Comparison of ENCODE assay signal across 10 cellular contexts in the genomic region with DNA sequence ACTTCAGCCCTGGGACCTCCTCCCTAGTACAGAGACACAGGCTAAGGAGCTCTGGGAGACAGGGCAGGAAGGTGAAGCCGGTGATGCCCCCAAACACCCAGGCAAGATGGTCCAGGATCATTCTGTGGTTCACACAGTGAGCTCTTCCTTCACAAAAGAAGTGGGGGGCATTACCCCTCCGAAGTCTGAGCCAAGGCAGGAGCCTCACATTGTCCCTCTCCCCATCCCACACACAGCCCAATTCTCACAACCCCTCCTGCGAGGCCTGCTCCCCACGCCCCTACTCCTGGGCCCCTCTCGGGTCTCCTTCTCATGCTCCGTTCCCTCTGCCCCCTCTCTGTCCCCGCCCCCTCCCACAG. TPM values are rescaled to one million over a fixed set of nuclear protein-coding genes. Genes with fewer than 3 reads are reported as not detected.
DNase-seq lines count a peak whose midpoint lies in the region; ATAC-seq and TF ChIP-seq lines count a peak whose summit lies in the region.
"Had no signal": no experiment of that assay in that cellular context is flagged by ENCODE, and none has a peak within 500 bp of the region (broad histone marks: within the 10 kb centered on the region; RNA-seq: fewer than 3 reads in every experiment).

No MANE protein-coding gene starts in this region.

- no peak for TF ChIP-seq CTCF in Peyer's patch (IDR thresholded peaks at IDR 0.05)
- TF ChIP-seq CTCF in esophagus muscularis mucosa (IDR thresholded peaks at IDR 0.05): no peak
- TF ChIP-seq CTCF in retinal pigment epithelial cell (conservative IDR thresholded peaks at IDR 0.05; ENCODE audit: low read depth, low read length): no peak

- H3K36me3 ChIP-seq in Peyer's patch: peaks cover 0 to 17% (median 0%) of the 10 kb centered on the region in 3 donors
- H3K36me3 ChIP-seq in esophagus muscularis mucosa: peaks cover 0 to 24% (median 6%) of the 10 kb centered on the region in 4 donors
- H3K36me3 ChIP-seq: right lobe of liver had no signal

- H3K27ac ChIP-seq in Peyer's patch: peak overlapping the region; percentile 15 to 78 (median 58)
- H3K27ac ChIP-seq in esophagus muscularis mucosa (replicated peaks in 1 of 4): peak overlapping the region; percentile 98 to 100 (median 99)

- H3K27me3 ChIP-seq in Peyer's patch (no peaks in the 10 kb centered on the region), esophagus muscularis mucosa (no peaks in the 10 kb centered on the region)
- H3K27me3 ChIP-seq: right lobe of liver had no signal

- WGBS in esophagus muscularis mucosa: 20% methylated on average over 5 of the region's 7 CpGs

- DNase-seq in Peyer's patch (no peak), esophagus muscularis mucosa (ENCODE audit: extremely low spot score) (no peak), retinal pigment epithelial cell (ENCODE audit: low read depth) (no peak), SW480 (ENCODE audit: low spot score) (no peak)
- DNase-seq: cerebellar nuclear complex, right lobe of liver had no signal

- peaks cover 9 to 92% (median 73%) of the 10 kb centered on the region in 4 donors for H3K4me1 ChIP-seq in Peyer's patch
- peaks cover 95 to 100% (median 100%) of the 10 kb centered on the region in 4 donors for H3K4me1 ChIP-seq in esophagus muscularis mucosa

- intact Hi-C loops in esophagus muscularis mucosa (cut with DNase I): loop anchor here (10.0 kb wide), 1 partner anchor 105 kb away; a partner anchor contains a TSS

- TF ChIP-seq POLR2A in Peyer's patch (IDR thresholded peaks at IDR 0.05): no peak
- no peak for TF ChIP-seq POLR2A in esophagus muscularis mucosa (IDR thresholded peaks at IDR 0.05; ENCODE audit: low read depth)

- H3K4me3 ChIP-seq in GM08714 (ENCODE audit: low read length) (peak overlapping the region; percentile 47; the same call in 1 of the 2 replicates), Peyer's patch (peak overlapping the region in 2 of 4 donors; percentile 16 to 20), esophagus muscularis mucosa (peak overlapping the region; percentile 30 to 42 (median 40)), retinal pigment epithelial cell (ENCODE audit: low read length) (peak overlapping the region; percentile 17)
- H3K4me3 ChIP-seq: right lobe of liver had no signal

- no peak for ATAC-seq in GM19035 (IDR thresholded peaks at IDR 0.05; ENCODE audit: unreplicated experiment)
- no peak for ATAC-seq in activated CD4-positive, CD25-positive, alpha-beta regulatory T cell treated with anti-CD3 and anti-CD28 coated beads, Interleukin-2, amount 50 U/mL, for 24 hours
- ATAC-seq in HG02884 (IDR thresholded peaks at IDR 0.05; ENCODE audit: unreplicated experiment): no peak

- TF ChIP-seq EP300 in esophagus muscularis mucosa (IDR thresholded peaks at IDR 0.05): no peak

- H3K9me3 ChIP-seq in Peyer's patch (no peaks in the 10 kb centered on the region), esophagus muscularis mucosa (no peaks in the 10 kb centered on the region)
- H3K9me3 ChIP-seq: right lobe of liver had no signal

RNA-seq across cellular contexts. Expression of a gene that starts 10.7 kb away (rescaled TPM):
- 10 to 100 TPM; 46.8 to 97.4 (median 64.1) TPM for total RNA-seq in Peyer's patch
- 100 to 1,000 TPM in 3 of 4 donors, 10 to 100 TPM in 1; 78.0 to 138 (median 115) TPM for total RNA-seq in esophagus muscularis mucosa
